Comparison of ENCODE assay signal across 27 cellular contexts in the genomic region with DNA sequence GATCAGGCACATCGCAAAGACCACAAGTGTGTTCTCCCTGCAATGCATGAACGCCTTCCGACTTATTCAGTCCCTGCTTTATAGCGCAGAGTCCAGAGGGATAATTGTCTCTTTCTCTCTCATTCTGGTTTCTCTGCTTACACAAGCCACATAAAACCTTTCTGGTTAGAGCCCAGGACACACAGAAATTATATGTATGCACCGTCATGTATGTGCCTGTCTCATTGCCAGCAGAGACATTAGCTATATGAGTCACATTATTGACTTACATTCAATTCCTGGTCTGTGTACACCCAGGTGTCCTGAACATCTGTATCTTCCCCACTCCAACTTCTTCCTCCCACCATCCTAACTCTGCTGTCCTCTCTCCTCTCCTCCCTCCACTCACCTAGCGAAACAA. TPM values are rescaled to one million over a fixed set of nuclear protein-coding genes. Genes with fewer than 3 reads are reported as not detected.
"Had no signal": no experiment of that assay in that cellular context is flagged by ENCODE, and none has a peak within 500 bp of the region (broad histone marks: within the 10 kb centered on the region; RNA-seq: fewer than 3 reads in every experiment).

No MANE protein-coding gene starts in this region.

- H3K36me3 ChIP-seq: esophagus muscularis mucosa, neutrophil, tibial nerve, vagina had no signal

- H3K4me1 ChIP-seq: esophagus muscularis mucosa, parathyroid adenoma, tibial nerve, vagina had no signal

- H3K9me3 Mint-ChIP-seq: activated CD4-positive, alpha-beta memory T cell treated with anti-CD3 and anti-CD28 coated beads, Interleukin-2, amount 10 ng/mL, durations not matched to agents 7 days and 5 days; activated naive CD4-positive, alpha-beta T cell treated with anti-CD3 and anti-CD28 coated beads, Interleukin-2, amount 10 ng/mL, durations not matched to agents 7 days and 5 days; activated T-cell treated with anti-CD3 and anti-CD28 coated beads, Interleukin-2, amount 50 U/mL, for 24 hours; endodermal cell; memory B cell; naive thymus-derived CD4-positive, alpha-beta T cell; stimulated activated naive B cell treated with anti-CD40 and anti-IgM and Interleukin-4, amounts not matched to agents 10 μg/mL and 1 μg/mL and 100 μg/mL, for 72 hours; WTC11 had no signal

- H3K4me1 Mint-ChIP-seq: activated CD4-positive, alpha-beta memory T cell treated with anti-CD3 and anti-CD28 coated beads, Interleukin-2, amount 10 ng/mL, durations not matched to agents 7 days and 5 days; activated naive CD4-positive, alpha-beta T cell treated with anti-CD3 and anti-CD28 coated beads, Interleukin-2, amount 10 ng/mL, durations not matched to agents 7 days and 5 days; memory B cell; stimulated activated naive B cell treated with anti-CD40 and anti-IgM and Interleukin-4, amounts not matched to agents 10 μg/mL and 1 μg/mL and 100 μg/mL, for 72 hours had no signal

- DNase-seq: activated CD4-positive, alpha-beta memory T cell treated with anti-CD3 and anti-CD28 coated beads, Interleukin-2, amount 10 ng/mL, durations not matched to agents 7 days and 5 days; activated CD4-positive, alpha-beta T cell treated with anti-CD3 and anti-CD28 coated beads for 4 hours; activated naive CD4-positive, alpha-beta T cell treated with anti-CD3 and anti-CD28 coated beads, Interleukin-2, amount 10 ng/mL, durations not matched to agents 7 days and 5 days; activated T-cell treated with anti-CD3 and anti-CD28 coated beads, Interleukin-2, amount 50 U/mL, for 24 hours; dorsolateral prefrontal cortex; endodermal cell; hypothalamus; kidney glomerular epithelial cell; left ventricle myocardium superior; mucosa of descending colon; naive thymus-derived CD4-positive, alpha-beta T cell; retina; stimulated activated CD4-positive, alpha-beta T cell treated with anti-CD3 and anti-CD28 coated beads, Interleukin-15, amount 100 ng/mL, for 24 hours; stimulated activated CD4-positive, alpha-beta T cell treated with anti-CD3 and anti-CD28 coated beads, Interleukin-4, amount 100 ng/mL, for 1 hour; stimulated activated naive B cell treated with anti-CD40 and anti-IgM and Interleukin-4, amounts not matched to agents 10 μg/mL and 1 μg/mL and 100 μg/mL, for 72 hours had no signal

- H3K4me3 ChIP-seq: dorsolateral prefrontal cortex, esophagus muscularis mucosa, mucosa of descending colon, tibial nerve, vagina had no signal

- FAIRE-seq: astrocyte, TTC549 had no signal

- H3K27ac Mint-ChIP-seq: activated CD4-positive, alpha-beta memory T cell treated with anti-CD3 and anti-CD28 coated beads, Interleukin-2, amount 10 ng/mL, durations not matched to agents 7 days and 5 days; activated naive CD4-positive, alpha-beta T cell treated with anti-CD3 and anti-CD28 coated beads, Interleukin-2, amount 10 ng/mL, durations not matched to agents 7 days and 5 days; activated T-cell treated with anti-CD3 and anti-CD28 coated beads, Interleukin-2, amount 50 U/mL, for 24 hours; endodermal cell; memory B cell; naive thymus-derived CD4-positive, alpha-beta T cell; stimulated activated naive B cell treated with anti-CD40 and anti-IgM and Interleukin-4, amounts not matched to agents 10 μg/mL and 1 μg/mL and 100 μg/mL, for 72 hours had no signal

- H3K27ac ChIP-seq: esophagus muscularis mucosa, neutrophil, parathyroid adenoma, tibial nerve, vagina had no signal

- ATAC-seq: left ventricle myocardium superior; mucosa of descending colon; stimulated activated naive B cell treated with anti-CD40 and anti-IgM and Interleukin-4, amounts not matched to agents 10 μg/mL and 1 μg/mL and 100 μg/mL, for 72 hours had no signal

- H3K36me3 Mint-ChIP-seq: activated naive CD4-positive, alpha-beta T cell treated with anti-CD3 and anti-CD28 coated beads, Interleukin-2, amount 10 ng/mL, durations not matched to agents 7 days and 5 days; memory B cell; naive thymus-derived CD4-positive, alpha-beta T cell; stimulated activated naive B cell treated with anti-CD40 and anti-IgM and Interleukin-4, amounts not matched to agents 10 μg/mL and 1 μg/mL and 100 μg/mL, for 72 hours; WTC11 had no signal

- H2AFZ ChIP-seq: parathyroid adenoma had no signal

- H3K27me3 Mint-ChIP-seq: activated CD4-positive, alpha-beta memory T cell treated with anti-CD3 and anti-CD28 coated beads, Interleukin-2, amount 10 ng/mL, durations not matched to agents 7 days and 5 days; activated T-cell treated with anti-CD3 and anti-CD28 coated beads, Interleukin-2, amount 50 U/mL, for 24 hours; stimulated activated naive B cell treated with anti-CD40 and anti-IgM and Interleukin-4, amounts not matched to agents 10 μg/mL and 1 μg/mL and 100 μg/mL, for 72 hours had no signal

- H3K27me3 ChIP-seq: tibial nerve, vagina had no signal

- H3K79me2 ChIP-seq: parathyroid adenoma had no signal

- H3K9ac ChIP-seq: parathyroid adenoma had no signal

- H3K9me3 ChIP-seq: esophagus muscularis mucosa, mucosa of descending colon, neutrophil, tibial nerve, vagina had no signal

- H3K4me3 Mint-ChIP-seq: activated CD4-positive, alpha-beta memory T cell treated with anti-CD3 and anti-CD28 coated beads, Interleukin-2, amount 10 ng/mL, durations not matched to agents 7 days and 5 days; activated naive CD4-positive, alpha-beta T cell treated with anti-CD3 and anti-CD28 coated beads, Interleukin-2, amount 10 ng/mL, durations not matched to agents 7 days and 5 days; activated T-cell treated with anti-CD3 and anti-CD28 coated beads, Interleukin-2, amount 50 U/mL, for 24 hours; endodermal cell; memory B cell; naive thymus-derived CD4-positive, alpha-beta T cell; stimulated activated naive B cell treated with anti-CD40 and anti-IgM and Interleukin-4, amounts not matched to agents 10 μg/mL and 1 μg/mL and 100 μg/mL, for 72 hours; WTC11 had no signal

RNA-seq across cellular contexts. Expression of a gene that starts 44.0 kb away (rescaled TPM):
- total RNA-seq: glomerular endothelial cell, left ventricle myocardium superior, skeletal muscle tissue, subcutaneous adipose tissue, tibial nerve, vagina had no signal
